In the genomic region with DNA sequence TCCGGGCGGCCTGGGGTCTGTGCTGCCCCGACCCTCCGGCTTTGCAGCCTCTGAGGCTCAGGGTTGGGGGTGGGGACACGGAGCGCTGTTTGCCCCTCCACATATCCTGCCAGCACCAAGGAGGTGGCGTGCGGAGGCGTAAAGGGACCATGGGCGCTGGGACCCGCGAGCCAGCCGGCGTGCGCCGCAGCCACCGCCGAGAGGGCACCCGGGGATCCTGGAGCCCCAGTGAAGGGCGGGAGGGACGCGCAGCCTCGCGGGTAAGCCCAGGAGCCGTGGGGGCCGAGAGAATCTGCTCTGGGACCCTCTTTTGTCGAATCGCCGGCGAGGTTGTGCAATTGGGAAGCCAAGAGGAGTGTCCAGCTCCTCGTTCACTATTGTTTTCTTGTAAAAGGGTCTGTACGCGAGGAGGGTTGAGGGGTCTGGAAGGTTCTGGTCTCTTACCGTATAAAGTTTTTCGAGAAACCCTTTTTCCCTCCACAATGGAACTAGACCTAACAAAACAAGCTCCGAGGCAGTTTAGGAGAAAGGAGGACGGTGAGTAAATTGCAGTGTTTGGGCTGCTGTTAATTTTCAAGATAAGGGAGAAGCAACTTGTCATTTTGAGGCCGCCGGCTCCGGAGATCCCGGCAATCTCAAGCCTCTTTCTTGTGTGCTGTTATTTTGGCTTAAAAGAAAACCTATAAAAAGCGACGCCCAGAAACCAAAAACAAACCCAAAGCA, we compare ENCODE assay signal across 8 cellular contexts. TPM values are rescaled to one million over a fixed set of nuclear protein-coding genes. Genes with fewer than 3 reads are reported as not detected.
DNase-seq lines count a peak whose midpoint lies in the region; ATAC-seq and TF ChIP-seq lines count a peak whose summit lies in the region.

No MANE protein-coding gene starts in this region.

- TF ChIP-seq CTCF in Calu3 (IDR thresholded peaks at IDR 0.05; ENCODE audit: unreplicated experiment) (no peak), left ventricle myocardium inferior (IDR thresholded peaks at IDR 0.05; ENCODE audit: borderline replicate concordance) (no peak), parathyroid adenoma (IDR thresholded peaks at IDR 0.05) (no peak)

- H3K79me2 ChIP-seq in parathyroid adenoma = no peaks in the 10 kb centered on the region

- peaks cover 19% of the 10 kb centered on the region for H3K36me3 Mint-ChIP-seq in Calu3 (ENCODE audit: insufficient read depth, unreplicated experiment)
- H3K36me3 Mint-ChIP-seq in activated naive CD8-positive, alpha-beta T cell treated with anti-CD3 and anti-CD28 coated beads, Interleukin-2, amount 50 U/mL, for 24 hours (ENCODE audit: low read depth) = no peaks in the 10 kb centered on the region

- H3K4me2 ChIP-seq in parathyroid adenoma (ENCODE audit: low read length) = peak overlapping the region; percentile 95

- peaks cover 15% of the 10 kb centered on the region for H3K27me3 Mint-ChIP-seq in Calu3 (ENCODE audit: unreplicated experiment)
- peaks cover 56% of the 10 kb centered on the region for H3K27me3 Mint-ChIP-seq in activated naive CD8-positive, alpha-beta T cell treated with anti-CD3 and anti-CD28 coated beads, Interleukin-2, amount 50 U/mL, for 24 hours

- intact Hi-C loops in Calu3 (cut with micrococcal nuclease; ENCODE audit: unreplicated experiment) = no loop called here
- intact Hi-C loops in left ventricle myocardium inferior (cut with micrococcal nuclease) = no loop called here

- BruUV-seq in Calu3 (replicated peaks; lab: Mats Ljungman, UMichigan) = no TSS peak

- H3K4me3 Mint-ChIP-seq in Calu3 (ENCODE audit: low read depth, unreplicated experiment) = peak overlapping the region; percentile 89
- H3K4me3 Mint-ChIP-seq in activated naive CD8-positive, alpha-beta T cell treated with anti-CD3 and anti-CD28 coated beads, Interleukin-2, amount 50 U/mL, for 24 hours = peak overlapping the region; percentile 77

- H3K4me1 Mint-ChIP-seq in Calu3 (ENCODE audit: low read depth, unreplicated experiment) = peaks cover 7% of the 10 kb centered on the region
- peaks cover 23% of the 10 kb centered on the region for H3K4me1 Mint-ChIP-seq in activated naive CD8-positive, alpha-beta T cell treated with anti-CD3 and anti-CD28 coated beads, Interleukin-2, amount 50 U/mL, for 24 hours

- CTCF ChIA-PET in Calu3 (lab: Charles Lee) = interaction anchor here (0.6 kb wide), 1 partner anchor 837 kb away, joined by 3 read pairs; no protein-coding TSS in a partner anchor

- H3K27ac ChIP-seq in left ventricle myocardium inferior (replicated peaks) (peak overlapping the region; percentile 92), parathyroid adenoma (peak overlapping the region; percentile 8)

- H3K27me3 ChIP-seq in left ventricle myocardium inferior (ENCODE audit: low read depth) = no peaks in the 10 kb centered on the region
- H3K27me3 ChIP-seq in parathyroid adenoma (ENCODE audit: control insufficient read depth, insufficient read depth, low read length) = no peaks in the 10 kb centered on the region

- peaks cover 2% of the 10 kb centered on the region for H3K9me3 Mint-ChIP-seq in Calu3 (ENCODE audit: low read depth, unreplicated experiment)
- H3K9me3 Mint-ChIP-seq in activated naive CD8-positive, alpha-beta T cell treated with anti-CD3 and anti-CD28 coated beads, Interleukin-2, amount 50 U/mL, for 24 hours = no peaks in the 10 kb centered on the region

- H2AFZ ChIP-seq in parathyroid adenoma = peak overlapping the region; percentile 91

- H3K9me3 ChIP-seq in left ventricle myocardium inferior (replicated peaks) (no peaks in the 10 kb centered on the region), parathyroid adenoma (ENCODE audit: control insufficient read depth, low read length) (no peaks in the 10 kb centered on the region)

- peak; percentile 20 for ATAC-seq in GM19463 (IDR thresholded peaks at IDR 0.05; ENCODE audit: unreplicated experiment)
- peak; percentile 35 for ATAC-seq in activated naive CD8-positive, alpha-beta T cell treated with anti-CD3 and anti-CD28 coated beads, Interleukin-2, amount 50 U/mL, for 24 hours
- no peak for ATAC-seq in GM21360 (IDR thresholded peaks at IDR 0.05; ENCODE audit: unreplicated experiment)

- no peak overlapping the region for H3K9ac ChIP-seq in parathyroid adenoma

- peak; percentile 35 for DNase-seq in Calu3
- DNase-seq in HuH-7.5 (ENCODE audit: low spot score) = peak; percentile 27
- DNase-seq in activated naive CD8-positive, alpha-beta T cell treated with anti-CD3 and anti-CD28 coated beads, Interleukin-2, amount 50 U/mL, for 24 hours = peak; percentile 23
- peak; percentile 39 for DNase-seq in left ventricle myocardium inferior
- no peak for DNase-seq in stimulated activated CD4-positive, alpha-beta T cell treated with anti-CD3 and anti-CD28 coated beads, Interleukin-4, amount 100 ng/mL, for 24 hours

- H3K4me3 ChIP-seq in left ventricle myocardium inferior = peak overlapping the region; percentile 85
- H3K4me3 ChIP-seq in parathyroid adenoma (ENCODE audit: low read depth, low read length) = peak overlapping the region; percentile 71

- H3K27ac Mint-ChIP-seq in Calu3 (ENCODE audit: unreplicated experiment) = no peak overlapping the region
- no peak overlapping the region for H3K27ac Mint-ChIP-seq in activated naive CD8-positive, alpha-beta T cell treated with anti-CD3 and anti-CD28 coated beads, Interleukin-2, amount 50 U/mL, for 24 hours

- H3K36me3 ChIP-seq in left ventricle myocardium inferior (no peaks in the 10 kb centered on the region), parathyroid adenoma (ENCODE audit: control insufficient read depth, insufficient read depth, low read length) (no peaks in the 10 kb centered on the region)

- H3K4me1 ChIP-seq in left ventricle myocardium inferior (peaks cover 59% of the 10 kb centered on the region), parathyroid adenoma (peaks cover 4% of the 10 kb centered on the region)

RNA-seq across cellular contexts. Expression of gene ST3GAL6, which starts 29.9 kb away (rescaled TPM):
- 1.7 and 3.2 TPM in 2 replicates for total RNA-seq in Calu3 (2022)
- 52.5 TPM for total RNA-seq in left ventricle myocardium inferior

Comparison
In these comparisons a context has a peak if more than half of its experiments do, and no peak if none do; other contexts are left out.
1. RNA of gene ST3GAL6, which starts 29.9 kb away (total RNA-seq): 52.5 TPM in left ventricle myocardium inferior (single experiment); 1.7 to 3.2 TPM in Calu3; every median in the first group is over 10 times any median in the second.